1 cellular context compared by ENCODE assay signal in the genomic region with DNA sequence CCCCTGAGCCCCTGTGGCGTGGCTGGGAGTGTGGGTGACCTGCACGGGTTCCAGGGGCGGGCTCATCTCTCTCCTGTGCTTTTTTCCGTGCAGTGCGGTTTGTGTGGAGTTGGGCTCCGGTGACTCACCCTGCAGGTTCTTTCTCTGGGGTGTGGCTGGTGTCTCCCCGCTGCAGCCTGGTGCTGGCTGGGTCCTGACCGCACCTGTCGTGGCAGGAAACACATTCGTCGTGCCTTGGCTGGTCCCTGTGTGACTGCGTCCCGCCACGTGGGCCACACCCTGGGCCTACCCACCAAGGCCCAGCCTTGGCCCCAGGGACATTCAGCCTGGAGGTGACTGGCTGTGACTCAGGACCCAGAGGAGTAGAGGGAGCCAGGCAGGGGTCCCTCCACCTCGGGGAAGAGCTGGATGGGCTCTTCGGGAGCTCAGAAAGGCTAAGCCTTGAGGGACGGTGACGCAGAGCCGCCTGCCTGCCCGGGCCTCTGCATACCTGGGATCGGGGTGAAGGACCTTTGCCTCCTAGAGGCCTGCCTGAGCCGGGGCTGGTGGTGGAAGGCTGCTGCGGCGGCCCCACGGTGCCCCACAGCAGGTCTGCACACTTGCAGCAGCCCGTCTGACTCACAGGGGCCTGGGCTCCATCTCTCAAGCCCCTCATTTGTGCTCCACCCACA.
TF ChIP-seq lines count a peak whose summit lies in the region.

No MANE protein-coding gene starts in this region.

TF ChIP-seq in HepG2, 621 proteins besides CTCF, POLR2A, EP300 and RAD21 (continued from another document and continues in another):
- TF ChIP-seq CENPT (CRISPR knock-in tag; IDR thresholded peaks at IDR 0.05; ENCODE audit: low read depth) (no peak), NAIF1 (CRISPR knock-in tag; IDR thresholded peaks at IDR 0.05; ENCODE audit: borderline replicate concordance) (no peak), CEBPB (IDR thresholded peaks at IDR 0.05; ENCODE audit: borderline replicate concordance, low read depth, low read length) (no peak), ZNF205 (CRISPR knock-in tag; IDR thresholded peaks at IDR 0.05) (no peak), PHF8 (CRISPR knock-in tag; IDR thresholded peaks at IDR 0.05) (peak; percentile 52), ZNF263 (CRISPR knock-in tag; IDR thresholded peaks at IDR 0.05) (0 out of 2 replicates have a peak, but pooled peaks have one; percentile 6), HMG20A (CRISPR knock-in tag; IDR thresholded peaks at IDR 0.05; ENCODE audit: borderline replicate concordance) (peak; percentile 26; the same call in 1 of the 2 replicates), SP2 (CRISPR knock-in tag; IDR thresholded peaks at IDR 0.05) (no peak), KLF12 (CRISPR knock-in tag; IDR thresholded peaks at IDR 0.05; ENCODE audit: borderline replicate concordance) (peak; percentile 13; the same call in 1 of the 2 replicates), ZMYM4 (CRISPR knock-in tag; IDR thresholded peaks at IDR 0.05) (peak; percentile 50; the same call in 1 of the 2 replicates), ZNF879 (CRISPR knock-in tag; IDR thresholded peaks at IDR 0.05) (0 out of 2 replicates have a peak, but pooled peaks have one; percentile 61), NFE2 (CRISPR knock-in tag; IDR thresholded peaks at IDR 0.05) (no peak), IKZF4 (CRISPR knock-in tag; IDR thresholded peaks at IDR 0.05; ENCODE audit: borderline replicate concordance, low read depth, not compliant biosample characterization) (peak; percentile 36), ZSCAN9 (CRISPR knock-in tag; IDR thresholded peaks at IDR 0.05; ENCODE audit: borderline replicate concordance) (0 out of 2 replicates have a peak, but pooled peaks have one; percentile 11), MXD4 (CRISPR knock-in tag; IDR thresholded peaks at IDR 0.05) (peak; percentile 48; the same call in 1 of the 2 replicates), PITX1 (CRISPR knock-in tag; IDR thresholded peaks at IDR 0.05) (peak; percentile 19; the same call in 1 of the 2 replicates), MTF2 (CRISPR knock-in tag; IDR thresholded peaks at IDR 0.05; ENCODE audit: borderline replicate concordance) (peak; percentile 50; the same call in 1 of the 2 replicates), NR1H2 (CRISPR knock-in tag; IDR thresholded peaks at IDR 0.05; ENCODE audit: borderline replicate concordance, low read depth) (no peak), ZNF678 (CRISPR knock-in tag; IDR thresholded peaks at IDR 0.05) (0 out of 2 replicates have a peak, but pooled peaks have one; percentile 39), TSC22D2 (CRISPR knock-in tag; IDR thresholded peaks at IDR 0.05; ENCODE audit: borderline replicate concordance) (no peak), ZSCAN12 (CRISPR knock-in tag; IDR thresholded peaks at IDR 0.05) (no peak), HNF4A (CRISPR knock-in tag; IDR thresholded peaks at IDR 0.05) (peak; percentile 70), ZNF547 (CRISPR knock-in tag; IDR thresholded peaks at IDR 0.05) (no peak), ZNF781 (CRISPR knock-in tag; IDR thresholded peaks at IDR 0.05; ENCODE audit: borderline replicate concordance, not compliant biosample characterization) (peak; percentile 34), ZNF572 (CRISPR knock-in tag; IDR thresholded peaks at IDR 0.05) (no peak), ZNF235 (CRISPR knock-in tag; IDR thresholded peaks at IDR 0.05; ENCODE audit: borderline replicate concordance) (peak; percentile 31; the same call in 1 of the 2 replicates), FOXO1 (CRISPR knock-in tag; IDR thresholded peaks at IDR 0.05) (0 out of 2 replicates have a peak, but pooled peaks have one; percentile 10), KDM3A (CRISPR knock-in tag; IDR thresholded peaks at IDR 0.05; ENCODE audit: low read depth) (no peak; the same call in 1 of the 2 replicates), MTA1 (CRISPR knock-in tag; IDR thresholded peaks at IDR 0.05; ENCODE audit: borderline replicate concordance) (peak; percentile 52; the same call in 1 of the 2 replicates), GTF2F1 (IDR thresholded peaks at IDR 0.05; ENCODE audit: low read length) (no peak), ZNF441 (CRISPR knock-in tag; IDR thresholded peaks at IDR 0.05; ENCODE audit: borderline replicate concordance) (no peak), DMAP1 (CRISPR knock-in tag; IDR thresholded peaks at IDR 0.05) (peak; percentile 70; the same call in 1 of the 2 replicates), EED (CRISPR knock-in tag; IDR thresholded peaks at IDR 0.05) (peak; percentile 20; the same call in 1 of the 2 replicates), ISL2 (CRISPR knock-in tag; IDR thresholded peaks at IDR 0.05) (0 out of 2 replicates have a peak, but pooled peaks have one; percentile 20), HNRNPL (IDR thresholded peaks at IDR 0.05; ENCODE audit: low read depth, low read length) (peak; percentile 65; the same call in 1 of the 2 replicates), LCORL (IDR thresholded peaks at IDR 0.05) (no peak), LCORL (CRISPR knock-in tag; IDR thresholded peaks at IDR 0.05) (peak; percentile 68)
- TF ChIP-seq, protein P1, sequence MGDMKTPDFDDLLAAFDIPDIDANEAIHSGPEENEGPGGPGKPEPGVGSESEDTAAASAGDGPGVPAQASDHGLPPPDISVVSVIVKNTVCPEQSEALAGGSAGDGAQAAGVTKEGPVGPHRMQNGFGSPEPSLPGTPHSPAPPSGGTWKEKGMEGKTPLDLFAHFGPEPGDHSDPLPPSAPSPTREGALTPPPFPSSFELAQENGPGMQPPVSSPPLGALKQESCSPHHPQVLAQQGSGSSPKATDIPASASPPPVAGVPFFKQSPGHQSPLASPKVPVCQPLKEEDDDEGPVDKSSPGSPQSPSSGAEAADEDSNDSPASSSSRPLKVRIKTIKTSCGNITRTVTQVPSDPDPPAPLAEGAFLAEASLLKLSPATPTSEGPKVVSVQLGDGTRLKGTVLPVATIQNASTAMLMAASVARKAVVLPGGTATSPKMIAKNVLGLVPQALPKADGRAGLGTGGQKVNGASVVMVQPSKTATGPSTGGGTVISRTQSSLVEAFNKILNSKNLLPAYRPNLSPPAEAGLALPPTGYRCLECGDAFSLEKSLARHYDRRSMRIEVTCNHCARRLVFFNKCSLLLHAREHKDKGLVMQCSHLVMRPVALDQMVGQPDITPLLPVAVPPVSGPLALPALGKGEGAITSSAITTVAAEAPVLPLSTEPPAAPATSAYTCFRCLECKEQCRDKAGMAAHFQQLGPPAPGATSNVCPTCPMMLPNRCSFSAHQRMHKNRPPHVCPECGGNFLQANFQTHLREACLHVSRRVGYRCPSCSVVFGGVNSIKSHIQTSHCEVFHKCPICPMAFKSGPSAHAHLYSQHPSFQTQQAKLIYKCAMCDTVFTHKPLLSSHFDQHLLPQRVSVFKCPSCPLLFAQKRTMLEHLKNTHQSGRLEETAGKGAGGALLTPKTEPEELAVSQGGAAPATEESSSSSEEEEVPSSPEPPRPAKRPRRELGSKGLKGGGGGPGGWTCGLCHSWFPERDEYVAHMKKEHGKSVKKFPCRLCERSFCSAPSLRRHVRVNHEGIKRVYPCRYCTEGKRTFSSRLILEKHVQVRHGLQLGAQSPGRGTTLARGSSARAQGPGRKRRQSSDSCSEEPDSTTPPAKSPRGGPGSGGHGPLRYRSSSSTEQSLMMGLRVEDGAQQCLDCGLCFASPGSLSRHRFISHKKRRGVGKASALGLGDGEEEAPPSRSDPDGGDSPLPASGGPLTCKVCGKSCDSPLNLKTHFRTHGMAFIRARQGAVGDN (CRISPR knock-in tag; IDR thresholded peaks at IDR 0.05), result peak; percentile 88
- TF ChIP-seq, protein P2, sequence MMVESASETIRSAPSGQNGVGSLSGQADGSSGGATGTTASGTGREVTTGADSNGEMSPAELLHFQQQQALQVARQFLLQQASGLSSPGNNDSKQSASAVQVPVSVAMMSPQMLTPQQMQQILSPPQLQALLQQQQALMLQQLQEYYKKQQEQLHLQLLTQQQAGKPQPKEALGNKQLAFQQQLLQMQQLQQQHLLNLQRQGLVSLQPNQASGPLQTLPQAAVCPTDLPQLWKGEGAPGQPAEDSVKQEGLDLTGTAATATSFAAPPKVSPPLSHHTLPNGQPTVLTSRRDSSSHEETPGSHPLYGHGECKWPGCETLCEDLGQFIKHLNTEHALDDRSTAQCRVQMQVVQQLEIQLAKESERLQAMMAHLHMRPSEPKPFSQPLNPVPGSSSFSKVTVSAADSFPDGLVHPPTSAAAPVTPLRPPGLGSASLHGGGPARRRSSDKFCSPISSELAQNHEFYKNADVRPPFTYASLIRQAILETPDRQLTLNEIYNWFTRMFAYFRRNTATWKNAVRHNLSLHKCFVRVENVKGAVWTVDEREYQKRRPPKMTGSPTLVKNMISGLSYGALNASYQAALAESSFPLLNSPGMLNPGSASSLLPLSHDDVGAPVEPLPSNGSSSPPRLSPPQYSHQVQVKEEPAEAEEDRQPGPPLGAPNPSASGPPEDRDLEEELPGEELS (CRISPR knock-in tag; IDR thresholded peaks at IDR 0.05), result peak; percentile 18; the same call in 1 of the 2 replicates
- TF ChIP-seq, protein P3, sequence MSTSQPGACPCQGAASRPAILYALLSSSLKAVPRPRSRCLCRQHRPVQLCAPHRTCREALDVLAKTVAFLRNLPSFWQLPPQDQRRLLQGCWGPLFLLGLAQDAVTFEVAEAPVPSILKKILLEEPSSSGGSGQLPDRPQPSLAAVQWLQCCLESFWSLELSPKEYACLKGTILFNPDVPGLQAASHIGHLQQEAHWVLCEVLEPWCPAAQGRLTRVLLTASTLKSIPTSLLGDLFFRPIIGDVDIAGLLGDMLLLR (CRISPR knock-in tag; IDR thresholded peaks at IDR 0.05), result peak; percentile 59; the same call in 1 of the 2 replicates
- TF ChIP-seq, protein P4, sequence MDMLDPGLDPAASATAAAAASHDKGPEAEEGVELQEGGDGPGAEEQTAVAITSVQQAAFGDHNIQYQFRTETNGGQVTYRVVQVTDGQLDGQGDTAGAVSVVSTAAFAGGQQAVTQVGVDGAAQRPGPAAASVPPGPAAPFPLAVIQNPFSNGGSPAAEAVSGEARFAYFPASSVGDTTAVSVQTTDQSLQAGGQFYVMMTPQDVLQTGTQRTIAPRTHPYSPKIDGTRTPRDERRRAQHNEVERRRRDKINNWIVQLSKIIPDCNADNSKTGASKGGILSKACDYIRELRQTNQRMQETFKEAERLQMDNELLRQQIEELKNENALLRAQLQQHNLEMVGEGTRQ (IDR thresholded peaks at IDR 0.05; ENCODE audit: low read depth, low read length), result no peak
- TF ChIP-seq, protein P4 (CRISPR knock-in tag; IDR thresholded peaks at IDR 0.05; ENCODE audit: borderline replicate concordance), result no peak
- TF ChIP-seq, protein P5, sequence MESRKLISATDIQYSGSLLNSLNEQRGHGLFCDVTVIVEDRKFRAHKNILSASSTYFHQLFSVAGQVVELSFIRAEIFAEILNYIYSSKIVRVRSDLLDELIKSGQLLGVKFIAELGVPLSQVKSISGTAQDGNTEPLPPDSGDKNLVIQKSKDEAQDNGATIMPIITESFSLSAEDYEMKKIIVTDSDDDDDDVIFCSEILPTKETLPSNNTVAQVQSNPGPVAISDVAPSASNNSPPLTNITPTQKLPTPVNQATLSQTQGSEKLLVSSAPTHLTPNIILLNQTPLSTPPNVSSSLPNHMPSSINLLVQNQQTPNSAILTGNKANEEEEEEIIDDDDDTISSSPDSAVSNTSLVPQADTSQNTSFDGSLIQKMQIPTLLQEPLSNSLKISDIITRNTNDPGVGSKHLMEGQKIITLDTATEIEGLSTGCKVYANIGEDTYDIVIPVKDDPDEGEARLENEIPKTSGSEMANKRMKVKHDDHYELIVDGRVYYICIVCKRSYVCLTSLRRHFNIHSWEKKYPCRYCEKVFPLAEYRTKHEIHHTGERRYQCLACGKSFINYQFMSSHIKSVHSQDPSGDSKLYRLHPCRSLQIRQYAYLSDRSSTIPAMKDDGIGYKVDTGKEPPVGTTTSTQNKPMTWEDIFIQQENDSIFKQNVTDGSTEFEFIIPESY (CRISPR knock-in tag; IDR thresholded peaks at IDR 0.05), result peak; percentile 24; the same call in 1 of the 2 replicates
- TF ChIP-seq, protein P6, sequence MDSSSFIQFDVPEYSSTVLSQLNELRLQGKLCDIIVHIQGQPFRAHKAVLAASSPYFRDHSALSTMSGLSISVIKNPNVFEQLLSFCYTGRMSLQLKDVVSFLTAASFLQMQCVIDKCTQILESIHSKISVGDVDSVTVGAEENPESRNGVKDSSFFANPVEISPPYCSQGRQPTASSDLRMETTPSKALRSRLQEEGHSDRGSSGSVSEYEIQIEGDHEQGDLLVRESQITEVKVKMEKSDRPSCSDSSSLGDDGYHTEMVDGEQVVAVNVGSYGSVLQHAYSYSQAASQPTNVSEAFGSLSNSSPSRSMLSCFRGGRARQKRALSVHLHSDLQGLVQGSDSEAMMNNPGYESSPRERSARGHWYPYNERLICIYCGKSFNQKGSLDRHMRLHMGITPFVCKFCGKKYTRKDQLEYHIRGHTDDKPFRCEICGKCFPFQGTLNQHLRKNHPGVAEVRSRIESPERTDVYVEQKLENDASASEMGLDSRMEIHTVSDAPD (CRISPR knock-in tag; IDR thresholded peaks at IDR 0.05), result 0 out of 2 replicates have a peak, but pooled peaks have one; percentile 58
- TF ChIP-seq, protein P7, sequence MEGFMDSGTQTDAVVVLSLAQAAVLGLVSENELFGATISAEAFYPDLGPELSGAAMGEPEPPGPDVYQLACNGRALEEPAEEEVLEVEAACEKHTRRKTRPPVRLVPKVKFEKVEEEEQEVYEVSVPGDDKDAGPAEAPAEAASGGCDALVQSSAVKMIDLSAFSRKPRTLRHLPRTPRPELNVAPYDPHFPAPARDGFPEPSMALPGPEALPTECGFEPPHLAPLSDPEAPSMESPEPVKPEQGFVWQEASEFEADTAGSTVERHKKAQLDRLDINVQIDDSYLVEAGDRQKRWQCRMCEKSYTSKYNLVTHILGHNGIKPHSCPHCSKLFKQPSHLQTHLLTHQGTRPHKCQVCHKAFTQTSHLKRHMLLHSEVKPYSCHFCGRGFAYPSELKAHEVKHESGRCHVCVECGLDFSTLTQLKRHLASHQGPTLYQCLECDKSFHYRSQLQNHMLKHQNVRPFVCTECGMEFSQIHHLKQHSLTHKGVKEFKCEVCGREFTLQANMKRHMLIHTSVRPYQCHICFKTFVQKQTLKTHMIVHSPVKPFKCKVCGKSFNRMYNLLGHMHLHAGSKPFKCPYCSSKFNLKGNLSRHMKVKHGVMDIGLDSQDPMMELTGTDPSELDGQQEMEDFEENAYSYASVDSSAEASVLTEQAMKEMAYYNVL (CRISPR knock-in tag; IDR thresholded peaks at IDR 0.05; ENCODE audit: borderline replicate concordance), result 0 out of 2 replicates have a peak, but pooled peaks have one; percentile 23
- TF ChIP-seq, protein P8, sequence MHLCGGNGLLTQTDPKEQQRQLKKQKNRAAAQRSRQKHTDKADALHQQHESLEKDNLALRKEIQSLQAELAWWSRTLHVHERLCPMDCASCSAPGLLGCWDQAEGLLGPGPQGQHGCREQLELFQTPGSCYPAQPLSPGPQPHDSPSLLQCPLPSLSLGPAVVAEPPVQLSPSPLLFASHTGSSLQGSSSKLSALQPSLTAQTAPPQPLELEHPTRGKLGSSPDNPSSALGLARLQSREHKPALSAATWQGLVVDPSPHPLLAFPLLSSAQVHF (CRISPR knock-in tag; IDR thresholded peaks at IDR 0.05), result no peak
- TF ChIP-seq, protein P9, sequence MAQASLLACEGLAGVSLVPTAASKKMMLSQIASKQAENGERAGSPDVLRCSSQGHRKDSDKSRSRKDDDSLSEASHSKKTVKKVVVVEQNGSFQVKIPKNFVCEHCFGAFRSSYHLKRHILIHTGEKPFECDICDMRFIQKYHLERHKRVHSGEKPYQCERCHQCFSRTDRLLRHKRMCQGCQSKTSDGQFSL (CRISPR knock-in tag; IDR thresholded peaks at IDR 0.05), result no peak
